1 cellular context compared by ENCODE assay signal in the genomic region with DNA sequence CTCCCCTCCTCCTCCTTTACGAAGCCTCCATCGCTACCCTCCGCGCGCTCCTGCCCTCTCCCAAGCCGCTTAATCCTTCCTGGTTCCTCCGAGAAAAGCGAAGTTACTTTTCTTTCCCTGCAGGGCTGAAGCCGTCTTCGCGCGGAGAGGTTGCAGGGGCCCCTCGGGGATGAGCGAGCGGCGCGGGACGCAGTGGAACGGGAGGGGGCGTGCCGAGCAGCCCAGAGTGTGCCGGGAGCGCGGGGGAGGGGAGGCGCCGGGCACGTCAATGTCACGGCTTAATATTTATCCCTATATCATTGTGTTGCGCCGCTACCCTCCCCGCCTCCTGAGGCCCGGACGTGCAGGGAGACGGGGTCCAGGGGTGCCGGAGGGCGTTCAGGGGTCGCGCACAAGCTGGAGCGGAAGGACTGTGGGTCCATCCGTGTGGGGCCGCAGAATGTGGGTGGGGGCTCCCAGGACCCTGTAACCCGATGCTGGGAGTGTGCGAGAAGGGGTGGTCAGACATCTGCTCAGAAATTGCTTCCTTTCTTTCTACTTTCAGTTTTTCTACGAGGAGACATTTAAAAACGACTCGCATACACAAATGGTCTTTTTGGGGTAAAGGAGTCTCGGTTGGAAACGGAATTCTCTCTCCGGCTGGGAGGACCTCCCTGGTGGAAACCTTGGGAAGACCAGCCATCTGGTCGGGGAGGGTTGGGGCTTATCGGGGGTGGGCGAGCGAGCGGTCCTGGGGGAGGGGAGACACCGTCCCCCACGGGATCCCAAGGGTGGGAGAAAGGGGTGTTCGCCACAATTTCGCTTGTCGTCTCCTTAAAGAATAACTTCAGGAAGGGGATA.
TF ChIP-seq lines count a peak whose summit lies in the region.

No MANE protein-coding gene starts in this region.

TF ChIP-seq in GM12878, 131 proteins besides CTCF, POLR2A, EP300 and RAD21 (continued from another document):
- TF ChIP-seq, protein P1, sequence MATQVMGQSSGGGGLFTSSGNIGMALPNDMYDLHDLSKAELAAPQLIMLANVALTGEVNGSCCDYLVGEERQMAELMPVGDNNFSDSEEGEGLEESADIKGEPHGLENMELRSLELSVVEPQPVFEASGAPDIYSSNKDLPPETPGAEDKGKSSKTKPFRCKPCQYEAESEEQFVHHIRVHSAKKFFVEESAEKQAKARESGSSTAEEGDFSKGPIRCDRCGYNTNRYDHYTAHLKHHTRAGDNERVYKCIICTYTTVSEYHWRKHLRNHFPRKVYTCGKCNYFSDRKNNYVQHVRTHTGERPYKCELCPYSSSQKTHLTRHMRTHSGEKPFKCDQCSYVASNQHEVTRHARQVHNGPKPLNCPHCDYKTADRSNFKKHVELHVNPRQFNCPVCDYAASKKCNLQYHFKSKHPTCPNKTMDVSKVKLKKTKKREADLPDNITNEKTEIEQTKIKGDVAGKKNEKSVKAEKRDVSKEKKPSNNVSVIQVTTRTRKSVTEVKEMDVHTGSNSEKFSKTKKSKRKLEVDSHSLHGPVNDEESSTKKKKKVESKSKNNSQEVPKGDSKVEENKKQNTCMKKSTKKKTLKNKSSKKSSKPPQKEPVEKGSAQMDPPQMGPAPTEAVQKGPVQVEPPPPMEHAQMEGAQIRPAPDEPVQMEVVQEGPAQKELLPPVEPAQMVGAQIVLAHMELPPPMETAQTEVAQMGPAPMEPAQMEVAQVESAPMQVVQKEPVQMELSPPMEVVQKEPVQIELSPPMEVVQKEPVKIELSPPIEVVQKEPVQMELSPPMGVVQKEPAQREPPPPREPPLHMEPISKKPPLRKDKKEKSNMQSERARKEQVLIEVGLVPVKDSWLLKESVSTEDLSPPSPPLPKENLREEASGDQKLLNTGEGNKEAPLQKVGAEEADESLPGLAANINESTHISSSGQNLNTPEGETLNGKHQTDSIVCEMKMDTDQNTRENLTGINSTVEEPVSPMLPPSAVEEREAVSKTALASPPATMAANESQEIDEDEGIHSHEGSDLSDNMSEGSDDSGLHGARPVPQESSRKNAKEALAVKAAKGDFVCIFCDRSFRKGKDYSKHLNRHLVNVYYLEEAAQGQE (IDR thresholded peaks at IDR 0.05; ENCODE audit: low read depth, low read length): no peak
